ENCODE assay signal across 39 cellular contexts in genomic region chr17:12438212-12438611, GRCh38.
"Had no signal": no experiment of that assay in that cellular context is flagged by ENCODE, and none has a peak within 500 bp of the region (broad histone marks: within the 10 kb centered on the region; RNA-seq: fewer than 3 reads in every experiment).

No MANE protein-coding gene starts in this region.

- FAIRE-seq: astrocyte, bronchial epithelial cell had no signal

- H3K27ac ChIP-seq: adrenal gland, ascending aorta, body of pancreas, brain microvascular endothelial cell, breast epithelium had no signal

- H3K9me3 ChIP-seq: adrenal gland, body of pancreas, breast epithelium had no signal

- H3K36me3 Mint-ChIP-seq: activated naive CD4-positive, alpha-beta T cell treated with anti-CD3 and anti-CD28 coated beads, Interleukin-2, amount 10 ng/mL, durations not matched to agents 7 days and 5 days; activated naive CD4-positive, alpha-beta T cell treated with anti-CD3 and anti-CD28 coated beads, Interleukin-2, amount 50 U/mL, for 24 hours; activated naive CD8-positive, alpha-beta T cell; activated naive CD8-positive, alpha-beta T cell treated with anti-CD3 and anti-CD28 coated beads for 36 hours; brain had no signal

- DNase-seq: activated effector memory CD4-positive, alpha-beta T cell treated with anti-CD3 and anti-CD28 coated beads, Interleukin-2, amount 50 U/mL, for 16 hours; activated effector memory CD4-positive, alpha-beta T cell treated with Interleukin-2 at 50 U/mL for 16 hours; activated gamma-delta T cell; activated gamma-delta T cell treated with Interleukin-2 at 50 U/mL for 16 hours; activated naive CD4-positive, alpha-beta T cell; activated naive CD4-positive, alpha-beta T cell treated with anti-CD3 and anti-CD28 coated beads for 36 hours; activated naive CD4-positive, alpha-beta T cell treated with anti-CD3 and anti-CD28 coated beads, Interleukin-2, amount 10 ng/mL, durations not matched to agents 7 days and 5 days; activated naive CD4-positive, alpha-beta T cell treated with anti-CD3 and anti-CD28 coated beads, Interleukin-2, amount 50 U/mL, for 16 hours; activated naive CD4-positive, alpha-beta T cell treated with Interleukin-2 at 50 U/mL for 16 hours; activated naive CD8-positive, alpha-beta T cell treated with anti-CD3 and anti-CD28 coated beads for 36 hours; activated naive CD8-positive, alpha-beta T cell treated with anti-CD3 and anti-CD28 coated beads, Interleukin-2, amount 10 ng/mL, durations not matched to agents 7 days and 5 days; activated naive CD8-positive, alpha-beta T cell treated with anti-CD3 and anti-CD28 coated beads, Interleukin-2, amount 50 U/mL, for 24 hours; activated T-cell treated with anti-CD3 and anti-CD28 coated beads, Interleukin-2, amount 50 U/mL, for 24 hours; activated T-cell treated with anti-CD3 and anti-CD28 coated beads, Interleukin-2, amount 50 U/mL, for 4 hours; activated T-cell treated with anti-CD3 and anti-CD28 coated beads, Interleukin-2, amount 50 U/mL, for 48 hours; activated T-cell treated with anti-CD3 and anti-CD28 coated beads, Interleukin-2, amount 50 U/mL, for 72 hours; adrenal gland; amniotic stem cell; amygdala; anterior cingulate cortex; aorta; body of pancreas; brain microvascular endothelial cell; caudate nucleus; central memory CD4-positive, alpha-beta T cell; cerebellar nuclear complex had no signal

- ATAC-seq: activated naive CD4-positive, alpha-beta T cell treated with anti-CD3 and anti-CD28 coated beads, Interleukin-2, amount 50 U/mL, for 72 hours; activated naive CD8-positive, alpha-beta T cell treated with anti-CD3 and anti-CD28 coated beads, Interleukin-2, amount 50 U/mL, for 24 hours; activated T-cell treated with anti-CD3 and anti-CD28 coated beads, Interleukin-2, amount 50 U/mL, for 4 hours; activated T-cell treated with anti-CD3 and anti-CD28 coated beads, Interleukin-2, amount 50 U/mL, for 72 hours; activated T-helper 17 cell treated with anti-CD3 and anti-CD28 coated beads, Interleukin-2, amount 50 U/mL, for 72 hours; body of pancreas had no signal

- H3K36me3 ChIP-seq: adrenal gland, ascending aorta, brain microvascular endothelial cell, breast epithelium, cardiac muscle cell had no signal

- H3K4me1 Mint-ChIP-seq: activated naive CD4-positive, alpha-beta T cell treated with anti-CD3 and anti-CD28 coated beads, Interleukin-2, amount 10 ng/mL, durations not matched to agents 7 days and 5 days; activated naive CD4-positive, alpha-beta T cell treated with anti-CD3 and anti-CD28 coated beads, Interleukin-2, amount 50 U/mL, for 24 hours; activated naive CD8-positive, alpha-beta T cell treated with anti-CD3 and anti-CD28 coated beads for 36 hours; activated naive CD8-positive, alpha-beta T cell treated with anti-CD3 and anti-CD28 coated beads, Interleukin-2, amount 10 ng/mL, durations not matched to agents 7 days and 5 days; activated naive CD8-positive, alpha-beta T cell treated with anti-CD3 and anti-CD28 coated beads, Interleukin-2, amount 50 U/mL, for 24 hours; activated T-helper 17 cell treated with anti-CD3 and anti-CD28 coated beads, Interleukin-2, amount 50 U/mL, for 72 hours; brain; central memory CD8-positive, alpha-beta T cell had no signal

- H3K27me3 ChIP-seq: adrenal gland, ascending aorta, body of pancreas, brain microvascular endothelial cell, breast epithelium, cardiac muscle cell had no signal

- H3K27me3 Mint-ChIP-seq: activated naive CD4-positive, alpha-beta T cell treated with anti-CD3 and anti-CD28 coated beads, Interleukin-2, amount 10 ng/mL, durations not matched to agents 7 days and 5 days; activated naive CD8-positive, alpha-beta T cell treated with anti-CD3 and anti-CD28 coated beads, Interleukin-2, amount 10 ng/mL, durations not matched to agents 7 days and 5 days; activated naive CD8-positive, alpha-beta T cell treated with anti-CD3 and anti-CD28 coated beads, Interleukin-2, amount 50 U/mL, for 24 hours; activated T-cell treated with anti-CD3 and anti-CD28 coated beads, Interleukin-2, amount 50 U/mL, for 24 hours; central memory CD8-positive, alpha-beta T cell had no signal

- H3K4me1 ChIP-seq: adrenal gland, ascending aorta, body of pancreas, breast epithelium had no signal

- H3K4me3 ChIP-seq: adrenal gland, ascending aorta, body of pancreas, breast epithelium, cardiac muscle cell had no signal

- H3K4me3 Mint-ChIP-seq: activated naive CD4-positive, alpha-beta T cell treated with anti-CD3 and anti-CD28 coated beads for 36 hours; activated naive CD4-positive, alpha-beta T cell treated with anti-CD3 and anti-CD28 coated beads, Interleukin-2, amount 10 ng/mL, durations not matched to agents 7 days and 5 days; activated naive CD4-positive, alpha-beta T cell treated with anti-CD3 and anti-CD28 coated beads, Interleukin-2, amount 50 U/mL, for 24 hours; activated naive CD8-positive, alpha-beta T cell; activated naive CD8-positive, alpha-beta T cell treated with anti-CD3 and anti-CD28 coated beads for 36 hours; activated naive CD8-positive, alpha-beta T cell treated with anti-CD3 and anti-CD28 coated beads, Interleukin-2, amount 10 ng/mL, durations not matched to agents 7 days and 5 days; activated naive CD8-positive, alpha-beta T cell treated with anti-CD3 and anti-CD28 coated beads, Interleukin-2, amount 50 U/mL, for 24 hours; activated T-cell treated with anti-CD3 and anti-CD28 coated beads, Interleukin-2, amount 50 U/mL, for 24 hours; activated T-cell treated with anti-CD3 and anti-CD28 coated beads, Interleukin-2, amount 50 U/mL, for 4 hours; activated T-cell treated with anti-CD3 and anti-CD28 coated beads, Interleukin-2, amount 50 U/mL, for 72 hours; activated T-helper 1 cell treated with anti-CD3 and anti-CD28 coated beads, Interleukin-12 subunit alpha, Interleukin-12 subunit beta, Interleukin-2, Interleukin-4 antibody, amounts not matched to agents 30 ng/mL and 10 ng/mL and 1 ng/mL, durations not matched to agents 14 hours and 24 hours and 36 hours; activated T-helper 17 cell treated with anti-CD3 and anti-CD28 coated beads, Interleukin-2, amount 50 U/mL, for 72 hours; brain; central memory CD8-positive, alpha-beta T cell had no signal

- H3K27ac Mint-ChIP-seq: activated naive CD4-positive, alpha-beta T cell treated with anti-CD3 and anti-CD28 coated beads for 36 hours; activated naive CD4-positive, alpha-beta T cell treated with anti-CD3 and anti-CD28 coated beads, Interleukin-2, amount 10 ng/mL, durations not matched to agents 7 days and 5 days; activated naive CD4-positive, alpha-beta T cell treated with anti-CD3 and anti-CD28 coated beads, Interleukin-2, amount 50 U/mL, for 24 hours; activated naive CD4-positive, alpha-beta T cell treated with anti-CD3 and anti-CD28 coated beads, Interleukin-2, amount 50 U/mL, for 72 hours; activated naive CD8-positive, alpha-beta T cell; activated naive CD8-positive, alpha-beta T cell treated with anti-CD3 and anti-CD28 coated beads for 36 hours; activated naive CD8-positive, alpha-beta T cell treated with anti-CD3 and anti-CD28 coated beads, Interleukin-2, amount 10 ng/mL, durations not matched to agents 7 days and 5 days; activated naive CD8-positive, alpha-beta T cell treated with anti-CD3 and anti-CD28 coated beads, Interleukin-2, amount 50 U/mL, for 24 hours; activated T-cell treated with anti-CD3 and anti-CD28 coated beads, Interleukin-2, amount 50 U/mL, for 24 hours; activated T-cell treated with anti-CD3 and anti-CD28 coated beads, Interleukin-2, amount 50 U/mL, for 72 hours; activated T-helper 1 cell treated with anti-CD3 and anti-CD28 coated beads, Interleukin-12 subunit alpha, Interleukin-12 subunit beta, Interleukin-2, Interleukin-4 antibody, amounts not matched to agents 30 ng/mL and 10 ng/mL and 1 ng/mL, durations not matched to agents 14 hours and 24 hours and 36 hours; activated T-helper 17 cell treated with anti-CD3 and anti-CD28 coated beads, Interleukin-2, amount 50 U/mL, for 72 hours; activated T-helper 2 cell treated with anti-CD3 and anti-CD28 coated beads, Interferon-gamma antibody, Interleukin-2, Interleukin-4, amounts not matched to agents 10 μg/mL and 5 μg/mL and 100 μg/mL, durations not matched to agents 14 hours and 24 hours and 36 hours; brain had no signal
